In the genomic region with DNA sequence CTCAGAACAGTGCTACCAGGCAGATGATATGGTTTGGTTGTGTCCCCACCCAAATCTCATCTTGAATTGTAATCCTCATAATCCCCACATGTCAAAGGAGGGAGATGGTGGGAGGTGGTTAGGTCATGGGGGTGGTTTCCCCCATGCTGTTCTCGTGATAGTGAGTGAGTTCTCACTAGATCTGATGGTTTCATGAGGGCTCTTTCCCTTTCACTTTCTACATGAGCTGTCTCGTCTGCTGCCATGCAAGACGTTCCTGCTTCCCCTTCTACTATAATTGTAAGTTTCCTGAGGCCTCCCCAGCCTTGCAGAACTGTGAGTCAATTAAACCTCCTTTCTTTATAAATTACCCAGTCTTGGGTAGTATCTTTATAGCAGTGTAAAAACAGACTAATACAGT, we compare ENCODE assay signal across 8 cellular contexts. TPM values are rescaled to one million over a fixed set of nuclear protein-coding genes. Genes with fewer than 3 reads are reported as not detected.
A peak's percentile ranks its signal among the peaks of the same experiment; 100 is the strongest.
DNase-seq lines count a peak whose midpoint lies in the region; ATAC-seq lines count a peak whose summit lies in the region.
"Not testable (repeated sequence)": the region's sequence is repeated elsewhere in the genome, so short reads cannot be mapped to it uniquely, and the experiment has no call there.

No MANE protein-coding gene starts in this region.

- ATAC-seq in GM18499 (IDR thresholded peaks at IDR 0.05; ENCODE audit: insufficient read depth, unreplicated experiment) (peak; percentile 93), GM19397 (IDR thresholded peaks at IDR 0.05; ENCODE audit: unreplicated experiment) (peak; percentile 79), HG02588 (IDR thresholded peaks at IDR 0.05; ENCODE audit: unreplicated experiment) (peak; percentile 72), HG03097 (IDR thresholded peaks at IDR 0.05; ENCODE audit: low FRiP score, unreplicated experiment) (peak; percentile 74)
- peak; percentile 81 to 89 for ATAC-seq in activated CD4-positive, CD25-positive, alpha-beta regulatory T cell treated with anti-CD3 and anti-CD28 coated beads, Interleukin-2, amount 50 U/mL, for 24 hours
- ATAC-seq in activated naive CD4-positive, alpha-beta T cell treated with anti-CD3 and anti-CD28 coated beads, Interleukin-2, amount 50 U/mL, for 72 hours = peak; percentile 84 to 88
- ATAC-seq in stimulated activated effector memory CD8-positive, alpha-beta T cell treated with anti-CD3 and anti-CD28 coated beads, Interleukin-12 subunit alpha, Interleukin-12 subunit beta, amount 100 ng/mL, for 72 hours = peak; percentile 88

- H3K4me3 ChIP-seq in Jurkat, Clone E6-1 (ENCODE audit: low read length) = not testable (repeated sequence)

- peak; percentile 4 for DNase-seq in Jurkat, Clone E6-1 (ENCODE audit: low read depth, low spot score)
- DNase-seq in activated naive CD4-positive, alpha-beta T cell treated with anti-CD3 and anti-CD28 coated beads, Interleukin-2, amount 50 U/mL, for 72 hours (ENCODE audit: low spot score in 2 of 2) = not testable (repeated sequence)
- peak in 1 of 2 donors; percentile 55 for DNase-seq in stimulated activated effector memory CD8-positive, alpha-beta T cell treated with anti-CD3 and anti-CD28 coated beads, Interleukin-12 subunit alpha, Interleukin-12 subunit beta, amount 100 ng/mL, for 72 hours (ENCODE audit: low spot score in 2 of 2)

- H3K4me3 Mint-ChIP-seq in stimulated activated effector memory CD8-positive, alpha-beta T cell treated with anti-CD3 and anti-CD28 coated beads, Interleukin-12 subunit alpha, Interleukin-12 subunit beta, amount 100 ng/mL, for 72 hours = not testable (repeated sequence)

- H3K4me1 Mint-ChIP-seq in stimulated activated effector memory CD8-positive, alpha-beta T cell treated with anti-CD3 and anti-CD28 coated beads, Interleukin-12 subunit alpha, Interleukin-12 subunit beta, amount 100 ng/mL, for 72 hours = peaks cover 30% of the 10 kb centered on the region

- not testable (repeated sequence) for H3K36me3 Mint-ChIP-seq in activated naive CD4-positive, alpha-beta T cell treated with anti-CD3 and anti-CD28 coated beads, Interleukin-2, amount 50 U/mL, for 72 hours; stimulated activated effector memory CD8-positive, alpha-beta T cell treated with anti-CD3 and anti-CD28 coated beads, Interleukin-12 subunit alpha, Interleukin-12 subunit beta, amount 100 ng/mL, for 72 hours

- peaks cover 0 to 21% of the 10 kb centered on the region in 2 donors for H3K9me3 Mint-ChIP-seq in activated naive CD4-positive, alpha-beta T cell treated with anti-CD3 and anti-CD28 coated beads, Interleukin-2, amount 50 U/mL, for 72 hours
- not testable (repeated sequence) for H3K9me3 Mint-ChIP-seq in stimulated activated effector memory CD8-positive, alpha-beta T cell treated with anti-CD3 and anti-CD28 coated beads, Interleukin-12 subunit alpha, Interleukin-12 subunit beta, amount 100 ng/mL, for 72 hours

- H3K27ac Mint-ChIP-seq in activated naive CD4-positive, alpha-beta T cell treated with anti-CD3 and anti-CD28 coated beads, Interleukin-2, amount 50 U/mL, for 72 hours = peak overlapping the region in 1 of 2 donors; percentile 51
- H3K27ac Mint-ChIP-seq in stimulated activated effector memory CD8-positive, alpha-beta T cell treated with anti-CD3 and anti-CD28 coated beads, Interleukin-12 subunit alpha, Interleukin-12 subunit beta, amount 100 ng/mL, for 72 hours = not testable (repeated sequence)

RNA-seq across cellular contexts. Expression of a gene that starts 42.9 kb away (rescaled TPM):
- polyA plus RNA-seq in Jurkat, Clone E6-1 (2012; ENCODE audit: insufficient read depth, insufficient read length) = 121 TPM
- 10 to 100 TPM; 35.5 to 36.2 TPM for total RNA-seq in activated naive CD4-positive, alpha-beta T cell treated with anti-CD3 and anti-CD28 coated beads, Interleukin-2, amount 50 U/mL, for 72 hours
